ENCODE assay signal across 12 cellular contexts in genomic region chr1:226661271-226661670, GRCh38.
DNase-seq lines count a peak whose midpoint lies in the region; ATAC-seq and TF ChIP-seq lines count a peak whose summit lies in the region.
"Had no signal": no experiment of that assay in that cellular context is flagged by ENCODE, and none has a peak within 500 bp of the region (broad histone marks: within the 10 kb centered on the region; RNA-seq: fewer than 3 reads in every experiment).

No MANE protein-coding gene starts in this region.

- peaks cover 74% of the 10 kb centered on the region; the same call in 1 of the 2 replicates for H3K79me2 ChIP-seq in OCI-LY7 (ENCODE audit: insufficient read depth, low read depth, low read length)

- H3K36me3 Mint-ChIP-seq in CD4-positive, alpha-beta T cell (ENCODE audit: low read depth): peaks cover 79% of the 10 kb centered on the region

- POLR2A ChIA-PET in CD4-positive, alpha-beta T cell (lab: Charles Lee): interaction anchor here (0.8 to 5.2 kb wide), 9 partner anchors 11 to 75 kb away, joined by 3 to 40 read pairs (median 9); no protein-coding TSS in a partner anchor
- POLR2A ChIA-PET in OCI-LY7 (lab: Charles Lee): interaction anchor here (0.8 to 8.9 kb wide), 13 partner anchors 8 to 662 kb away, joined by 3 to 125 read pairs (median 5); partner anchors contain the start of gene SDE2

- peaks cover 33% of the 10 kb centered on the region for H3K4me1 ChIP-seq in OCI-LY7 (ENCODE audit: insufficient read depth, low read length, poor library complexity, severe bottlenecking)
- peaks cover 30% of the 10 kb centered on the region for H3K4me1 ChIP-seq in effector memory CD4-positive, alpha-beta T cell (ENCODE audit: control insufficient read depth, insufficient read depth, low read length, poor library complexity, severe bottlenecking)
- peaks cover 50 to 58% of the 10 kb centered on the region in 2 experiments for H3K4me1 ChIP-seq in neutrophil (ENCODE audit: control insufficient read depth in 1 of 2, insufficient read depth in 1 of 2, low read depth in 1 of 2, low read length in 1 of 2)

- H3K4me3 ChIP-seq in OCI-LY7 (ENCODE audit: low read depth, low read length, poor library complexity, severe bottlenecking): peak overlapping the region; percentile 25
- no peak overlapping the region for H3K4me3 ChIP-seq in effector memory CD4-positive, alpha-beta T cell (ENCODE audit: insufficient read depth, low read depth, low read length, poor library complexity, severe bottlenecking)
- no peak overlapping the region for H3K4me3 ChIP-seq in neutrophil (ENCODE audit: low read depth in 1 of 2, low read length in 1 of 2)
- H3K4me3 ChIP-seq: GM23248 had no signal

- no peak overlapping the region for H3K27ac Mint-ChIP-seq in CD4-positive, alpha-beta T cell
- H3K27ac Mint-ChIP-seq: progenitor cell of endocrine pancreas had no signal

- CTCF ChIA-PET in CD4-positive, alpha-beta T cell (lab: Charles Lee): interaction anchor here (1.0 to 4.3 kb wide), 5 partner anchors 11 to 28 kb away, joined by 3 to 17 read pairs (median 13); no protein-coding TSS in a partner anchor
- CTCF ChIA-PET in OCI-LY7 (lab: Charles Lee; ENCODE audit: unreplicated experiment): interaction anchor here (0.8 to 4.7 kb wide), 6 partner anchors 8 to 27 kb away, joined by 3 to 23 read pairs (median 5); no protein-coding TSS in a partner anchor

- H3K27ac ChIP-seq in CD4-positive, alpha-beta T cell (ENCODE audit: low read depth, low read length): no peak overlapping the region
- no peak overlapping the region for H3K27ac ChIP-seq in OCI-LY7 (ENCODE audit: low read depth, low read length, poor library complexity, severe bottlenecking)
- H3K27ac ChIP-seq in effector memory CD4-positive, alpha-beta T cell (ENCODE audit: insufficient read depth, low read length, poor library complexity, severe bottlenecking): peak overlapping the region; percentile 90
- peak overlapping the region; percentile 73 for H3K27ac ChIP-seq in neutrophil
- H3K27ac ChIP-seq: WERI-Rb-1 had no signal

- H3K4me1 Mint-ChIP-seq in CD4-positive, alpha-beta T cell (ENCODE audit: low read depth): no peaks in the 10 kb centered on the region

- TF ChIP-seq CTCF in CD4-positive, alpha-beta T cell (IDR thresholded peaks at IDR 0.05): no peak
- TF ChIP-seq CTCF in OCI-LY7 (conservative IDR thresholded peaks at IDR 0.05; ENCODE audit: low read length): no peak
- no peak for TF ChIP-seq CTCF in neutrophil (IDR thresholded peaks at IDR 0.05)

- H2AFZ ChIP-seq in OCI-LY7 (ENCODE audit: low read length): no peak overlapping the region
- H2AFZ ChIP-seq: GM23248 had no signal

- no peaks in the 10 kb centered on the region for H3K27me3 Mint-ChIP-seq in CD4-positive, alpha-beta T cell

- no peak for ATAC-seq in CD4-positive, alpha-beta T cell (ENCODE audit: poor library complexity)
- no peak for ATAC-seq in HG03175 (IDR thresholded peaks at IDR 0.05; ENCODE audit: unreplicated experiment)
- ATAC-seq in HG03159 (IDR thresholded peaks at IDR 0.05; ENCODE audit: unreplicated experiment): no peak
- no peak for ATAC-seq in GM21360 (IDR thresholded peaks at IDR 0.05; ENCODE audit: unreplicated experiment)

- no peaks in the 10 kb centered on the region for H3K9me2 ChIP-seq in OCI-LY7 (ENCODE audit: insufficient read depth, low read length)

- no TSS peak for BruUV-seq in OCI-LY7 (replicated peaks; lab: Mats Ljungman, UMichigan)

- H4K20me1 ChIP-seq in OCI-LY7 (ENCODE audit: insufficient read depth, low read length): no peaks in the 10 kb centered on the region

- intact Hi-C loops in CD4-positive, alpha-beta T cell (cut with DNase I, micrococcal nuclease): loop anchor here in 1 of 2 experiments (5.0 kb wide), 1 partner anchor 41 kb away; no protein-coding TSS in a partner anchor
- intact Hi-C loops in OCI-LY7 (cut with micrococcal nuclease; ENCODE audit: unreplicated experiment): no loop called here

- H3K36me3 ChIP-seq in OCI-LY7 (ENCODE audit: insufficient read depth, low read length) (peaks cover 45% of the 10 kb centered on the region; the same call in 1 of the 2 replicates), neutrophil (peaks cover 49% of the 10 kb centered on the region)
- H3K36me3 ChIP-seq in effector memory CD4-positive, alpha-beta T cell (ENCODE audit: control insufficient read depth, insufficient read depth, low read length): no peaks in the 10 kb centered on the region
- H3K36me3 ChIP-seq: WERI-Rb-1 had no signal

- H3K4me3 Mint-ChIP-seq in CD4-positive, alpha-beta T cell: peak overlapping the region; percentile 32

- no peaks in the 10 kb centered on the region for H3K9me3 ChIP-seq in CD4-positive, alpha-beta T cell (ENCODE audit: control insufficient read depth, low read length)
- no peaks in the 10 kb centered on the region for H3K9me3 ChIP-seq in OCI-LY7 (ENCODE audit: low read length)
- H3K9me3 ChIP-seq in effector memory CD4-positive, alpha-beta T cell (ENCODE audit: control insufficient read depth, low read length): no peaks in the 10 kb centered on the region
- H3K9me3 ChIP-seq in neutrophil: no peaks in the 10 kb centered on the region

- DNase-seq in CD4-positive, alpha-beta T cell: no peak
- no peak for DNase-seq in OCI-LY7 (ENCODE audit: low spot score)
- no peak for DNase-seq in effector memory CD4-positive, alpha-beta T cell
- no peak for DNase-seq in NCI-H1105 (lab: John Stamatoyannopoulos, UW)
- DNase-seq: MV-4-11, WERI-Rb-1 had no signal

- H3K9me3 Mint-ChIP-seq in CD4-positive, alpha-beta T cell: no peaks in the 10 kb centered on the region

- H3K27me3 ChIP-seq in CD4-positive, alpha-beta T cell (ENCODE audit: control insufficient read depth, insufficient read depth, low read length): no peaks in the 10 kb centered on the region
- no peaks in the 10 kb centered on the region for H3K27me3 ChIP-seq in effector memory CD4-positive, alpha-beta T cell (replicated peaks; ENCODE audit: control insufficient read depth, insufficient read depth, low read length, poor library complexity, severe bottlenecking)
- no peaks in the 10 kb centered on the region for H3K27me3 ChIP-seq in neutrophil

- H3K4me2 ChIP-seq in OCI-LY7 (ENCODE audit: low read length): no peak overlapping the region; the same call in 1 of the 2 replicates

Comparison
In these comparisons a context has a peak if more than half of its experiments do, and no peak if none do; other contexts are left out.
1. H3K27ac ChIP-seq: peak in effector memory CD4-positive, alpha-beta T cell (single experiment) and neutrophil (single experiment); none in CD4-positive, alpha-beta T cell (single experiment) and OCI-LY7 (single experiment).